ENCODE assay signal across 8 cellular contexts in genomic region chr10:27504897-27505457, GRCh38. TPM values are rescaled to one million over a fixed set of nuclear protein-coding genes. Genes with fewer than 3 reads are reported as not detected.
DNase-seq lines count a peak whose midpoint lies in the region; ATAC-seq and TF ChIP-seq lines count a peak whose summit lies in the region.

No MANE protein-coding gene starts in this region.

- POLR2A ChIA-PET in IMR-90 (lab: Charles Lee; ENCODE audit: unreplicated experiment) = no interaction called here

- H3K79me1 ChIP-seq in IMR-90 (ENCODE audit: low read depth in 1 of 2, low read length in 2 of 2) = peaks cover 0 to 26% of the 10 kb centered on the region in 2 experiments; a peak in 2 of 4 replicates

- CTCF ChIA-PET in IMR-90 (lab: Yijun Ruan, JAX) = interaction anchor here (0.7 to 1.5 kb wide), 3 partner anchors 9 to 215 kb away, joined by 4 read pairs; no protein-coding TSS in a partner anchor

- in situ Hi-C loops in IMR-90 (cut with MboI; ENCODE audit: low sequenced_read_pairs) = loop anchor here (10.0 kb wide), 1 partner anchor 260 kb away; the partner anchor contains the start of gene ACBD5

- peak overlapping the region; percentile 96 for H3K9ac ChIP-seq in IMR-90 (ENCODE audit: low read depth, low read length)

- TF ChIP-seq CTCF in IMR-90 (conservative IDR thresholded peaks at IDR 0.05; ENCODE audit: low read depth, low read length) = no peak
- no peak for TF ChIP-seq CTCF in breast epithelium (IDR thresholded peaks at IDR 0.05)
- no peak for TF ChIP-seq CTCF in lower lobe of right lung (IDR thresholded peaks at IDR 0.05)

- peak overlapping the region; percentile 98 for H3K4me2 ChIP-seq in IMR-90 (ENCODE audit: low read depth, low read length)

- peak overlapping the region; percentile 28 for H2BK5ac ChIP-seq in IMR-90 (ENCODE audit: low read depth, low read length, poor library complexity, severe bottlenecking)

- H2AFZ ChIP-seq in ACC112 (ENCODE audit: low read length, unreplicated experiment) (peak overlapping the region; percentile 83), IMR-90 (replicated peaks; ENCODE audit: low read length, poor library complexity) (peak overlapping the region; percentile 98)

- peak overlapping the region; percentile 62 for H3K56ac ChIP-seq in IMR-90 (ENCODE audit: extremely low read depth, insufficient read depth, low read length)

- intact Hi-C loops in IMR-90 (cut with micrococcal nuclease) = loop anchor here (5.0 kb wide), 1 partner anchor 263 kb away; the partner anchor contains the start of gene ACBD5
- intact Hi-C loops in breast epithelium (cut with DNase I; ENCODE audit: low total_unique reads) = no loop called here
- intact Hi-C loops in lower lobe of right lung (cut with DNase I) = no loop called here

- H3K14ac ChIP-seq in IMR-90 (replicated peaks; ENCODE audit: low read depth, low read length) = peak overlapping the region; percentile 71

- H2AK9ac ChIP-seq in IMR-90 (replicated peaks; ENCODE audit: low read depth, low read length, poor library complexity) = peak overlapping the region; percentile 89

- no peak overlapping the region for H2BK20ac ChIP-seq in IMR-90 (ENCODE audit: low read depth, low read length)

- no peak for TF ChIP-seq RAD21 in IMR-90 (IDR thresholded peaks at IDR 0.05; ENCODE audit: low read length)

- H3K27me3 ChIP-seq in ACC112 (ENCODE audit: insufficient read depth, low read length) = peaks cover 13% of the 10 kb centered on the region
- H3K27me3 ChIP-seq in IMR-90 (ENCODE audit: control insufficient read depth, insufficient read depth, low read length) = no peaks in the 10 kb centered on the region; the same call in 1 of the 2 replicates
- no peaks in the 10 kb centered on the region for H3K27me3 ChIP-seq in breast epithelium
- no peaks in the 10 kb centered on the region for H3K27me3 ChIP-seq in lower lobe of right lung (ENCODE audit: low read depth)

- BruUV-seq in IMR-90 (replicated peaks; lab: Mats Ljungman, UMichigan) = TSS peak; percentile 29

- H2BK120ac ChIP-seq in IMR-90 (ENCODE audit: low read depth, low read length) = no peak overlapping the region

- peak overlapping the region; percentile 58; the same call in 1 of the 2 replicates for H2AK5ac ChIP-seq in IMR-90 (ENCODE audit: low read depth, low read length)

- H3K9me3 ChIP-seq in IMR-90 (ENCODE audit: control insufficient read depth, insufficient read depth, low read length) = no peaks in the 10 kb centered on the region
- H3K9me3 ChIP-seq in breast epithelium = no peaks in the 10 kb centered on the region
- H3K9me3 ChIP-seq in lower lobe of right lung = no peaks in the 10 kb centered on the region

- H3K23ac ChIP-seq in IMR-90 (ENCODE audit: low read depth, low read length) = peak overlapping the region; percentile 64

- peaks cover 11% of the 10 kb centered on the region for H3K4me1 ChIP-seq in ACC112 (ENCODE audit: control insufficient read depth, insufficient read depth, low read length, unreplicated experiment)
- peaks cover 2% of the 10 kb centered on the region; the same call in 1 of the 2 replicates for H3K4me1 ChIP-seq in IMR-90 (ENCODE audit: control insufficient read depth, insufficient read depth, low read length)
- peaks cover 0 to 11% of the 10 kb centered on the region in 2 donors for H3K4me1 ChIP-seq in breast epithelium
- peaks cover 34% of the 10 kb centered on the region for H3K4me1 ChIP-seq in lower lobe of right lung
- peaks cover 1% of the 10 kb centered on the region for H3K4me1 ChIP-seq in urinary bladder (ENCODE audit: insufficient read depth)

- ATAC-seq in IMR-90 (ENCODE audit: low read depth) (no peak; the same call in 1 of the 2 replicates), lower lobe of right lung (no peak)

- peak overlapping the region; percentile 52 for H3K4ac ChIP-seq in IMR-90 (ENCODE audit: low read depth, low read length)

- TF ChIP-seq POLR2A in IMR-90 (IDR thresholded peaks at IDR 0.05; ENCODE audit: low read depth, low read length) = peak; percentile 46; the same call in 1 of the 2 replicates
- TF ChIP-seq POLR2A in breast epithelium (IDR thresholded peaks at IDR 0.05) = no peak

- H4K8ac ChIP-seq in IMR-90 (ENCODE audit: low read depth in 2 of 2, low read length in 2 of 2) = peak overlapping the region; percentile 55 to 98; a peak in 3 of 4 replicates

- H2BK15ac ChIP-seq in IMR-90 (ENCODE audit: low read depth, low read length) = no peak overlapping the region

- H4K5ac ChIP-seq in IMR-90 (ENCODE audit: low read depth, low read length) = peak overlapping the region; percentile 32; the same call in 1 of the 2 replicates

- dilution Hi-C loops in IMR-90 (cut with HindIII; ENCODE audit: low sequenced_read_pairs, unreplicated experiment) = no loop called here

- peaks cover 5% of the 10 kb centered on the region; the same call in 1 of the 2 replicates for H3K36me3 ChIP-seq in ACC112 (ENCODE audit: insufficient read depth, low read length)
- no peaks in the 10 kb centered on the region for H3K36me3 ChIP-seq in IMR-90 (ENCODE audit: control insufficient read depth, insufficient read depth, low read length)
- H3K36me3 ChIP-seq in breast epithelium = no peaks in the 10 kb centered on the region
- H3K36me3 ChIP-seq in lower lobe of right lung = no peaks in the 10 kb centered on the region
- no peaks in the 10 kb centered on the region for H3K36me3 ChIP-seq in urinary bladder (ENCODE audit: insufficient read depth)

- WGBS in IMR-90 (ENCODE audit: extremely low coverage in 2 of 2, insufficient read length in 1 of 2), 2 experiments = no CpG with 5 or more reads among the region's 11 CpGs
- 3% methylated on average over 11 of the region's 11 CpGs for WGBS in urinary bladder

- peaks cover 58% of the 10 kb centered on the region for H3K79me2 ChIP-seq in ACC112 (ENCODE audit: control insufficient read depth, insufficient read depth, low read length, unreplicated experiment)

- H3K4me3 ChIP-seq in ACC112 (ENCODE audit: low read depth, low read length) = peak overlapping the region; percentile 87
- peak overlapping the region; percentile 81 for H3K4me3 ChIP-seq in IMR-90 (ENCODE audit: insufficient read depth, low read depth, low read length)
- H3K4me3 ChIP-seq in breast epithelium = peak overlapping the region; percentile 71 to 86 (median 79)
- peak overlapping the region; percentile 86 for H3K4me3 ChIP-seq in lower lobe of right lung
- peak overlapping the region; percentile 58 for H3K4me3 ChIP-seq in urinary bladder (ENCODE audit: low read depth, low read length)

- 0 out of 2 replicates have a peak overlapping the region, but pooled peaks have one; percentile 26 for H4K91ac ChIP-seq in IMR-90 (ENCODE audit: insufficient read depth, low read depth, low read length)

- peaks cover 35% of the 10 kb centered on the region for H4K20me1 ChIP-seq in IMR-90 (ENCODE audit: insufficient read depth, low read length)

- DNase-seq in IMR-90 (peak; percentile 59), breast epithelium (ENCODE audit: low spot score in 2 of 2) (no peak), lower lobe of right lung (no peak), NCI-H2227 treated with DMSO at 0.1 percent for 48 hours (lab: John Stamatoyannopoulos, UW) (no peak), MV-4-11 (lab: John Stamatoyannopoulos, UW) (no peak)
- no peak for DNase-seq in stimulated activated CD4-positive, alpha-beta T cell treated with anti-CD3 and anti-CD28 coated beads, Interleukin-4, amount 100 ng/mL, for 1 hour

- peaks cover 3% of the 10 kb centered on the region for H3K9me1 ChIP-seq in IMR-90 (ENCODE audit: insufficient read depth, low read length)

- peak overlapping the region; percentile 60 for H3K27ac ChIP-seq in ACC112 (ENCODE audit: low read depth, low read length)
- peak overlapping the region; percentile 92 for H3K27ac ChIP-seq in IMR-90 (ENCODE audit: insufficient read depth, low read length)
- peak overlapping the region; percentile 96 to 98 for H3K27ac ChIP-seq in breast epithelium
- peak overlapping the region; percentile 93 for H3K27ac ChIP-seq in lower lobe of right lung
- H3K27ac ChIP-seq in urinary bladder (ENCODE audit: low read depth) = peak overlapping the region; percentile 88

- no peak overlapping the region for H3K18ac ChIP-seq in IMR-90 (ENCODE audit: low read depth, low read length)

TF ChIP-seq in IMR-90, 13 proteins besides CTCF, POLR2A, EP300 and RAD21:
- TF ChIP-seq BHLHE40 (IDR thresholded peaks at IDR 0.05; ENCODE audit: low read depth, low read length) = no peak
- TF ChIP-seq MXI1 (IDR thresholded peaks at IDR 0.05; ENCODE audit: borderline replicate concordance, low read depth, low read length) = no peak

RNA-seq across cellular contexts. Expression of gene RAB18, which starts 0.9 kb away (rescaled TPM):
- total RNA-seq in IMR-90 (2012; rRNA removed) = 17.6 and 53.0 TPM in 2 replicates
- 29.1 and 38.8 TPM in 2 replicates for polyA plus RNA-seq in IMR-90 (2012; rRNA removed)
- 1.9 and 2.4 TPM in 2 replicates for polyA plus RNA-seq in IMR-90 (2012; cell fraction: cytosol; rRNA removed)
- polyA plus RNA-seq in IMR-90 (2012; cell fraction: nucleus; rRNA removed; ENCODE audit: low replicate concordance) = 0.76 and 10.9 TPM in 2 replicates
- total RNA-seq in breast epithelium = 10 to 100 TPM; 40.3 to 68.6 (median 43.4) TPM
- 97.2 TPM for total RNA-seq in lower lobe of right lung
- 72.4 TPM for total RNA-seq in urinary bladder
- 43.0 TPM for polyA plus RNA-seq in urinary bladder
